Comparison of ENCODE assay signal across 23 cellular contexts in the genomic region with DNA sequence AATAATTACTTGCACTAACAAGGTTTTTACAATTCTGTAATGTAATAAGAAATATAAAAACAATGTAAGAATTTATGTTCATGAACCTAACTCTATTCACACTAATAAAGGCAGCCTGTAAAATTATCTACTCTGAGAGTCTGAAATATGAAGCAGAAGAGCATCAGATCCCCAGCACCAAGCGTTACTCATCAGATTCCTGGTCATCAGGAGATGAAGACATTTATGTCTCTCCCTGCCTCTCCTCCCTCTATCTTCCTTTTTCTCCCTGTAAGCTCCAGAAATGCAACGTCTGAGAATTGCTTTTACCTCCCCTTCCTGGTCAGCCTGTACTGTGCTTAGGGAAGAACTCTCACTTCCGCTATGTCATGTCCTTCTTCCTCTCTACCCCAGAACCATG.
DNase-seq lines count a peak whose midpoint lies in the region; ATAC-seq and TF ChIP-seq lines count a peak whose summit lies in the region.
"Had no signal": no experiment of that assay in that cellular context is flagged by ENCODE, and none has a peak within 500 bp of the region (broad histone marks: within the 10 kb centered on the region; RNA-seq: fewer than 3 reads in every experiment).

No MANE protein-coding gene starts in this region.

- no peaks in the 10 kb centered on the region for H3K27me3 ChIP-seq in smooth muscle cell (ENCODE audit: low read depth)
- H3K27me3 ChIP-seq in CD4-positive, alpha-beta T cell (ENCODE audit: control insufficient read depth, insufficient read depth, low read length) = no peaks in the 10 kb centered on the region
- H3K27me3 ChIP-seq: BE2C, MG63, Peyer's patch had no signal

- H3K27me3 Mint-ChIP-seq in activated CD4-positive, alpha-beta memory T cell treated with anti-CD3 and anti-CD28 coated beads for 36 hours = peaks cover 2% of the 10 kb centered on the region
- H3K27me3 Mint-ChIP-seq in CD4-positive, alpha-beta T cell = peaks cover 19% of the 10 kb centered on the region

- no peaks in the 10 kb centered on the region for H3K9me3 ChIP-seq in smooth muscle cell (replicated peaks; ENCODE audit: low read depth)
- no peaks in the 10 kb centered on the region for H3K9me3 ChIP-seq in CD4-positive, alpha-beta T cell (ENCODE audit: control insufficient read depth, low read length)
- H3K9me3 ChIP-seq: BE2C, Peyer's patch, SK-N-SH had no signal

- WGBS in smooth muscle cell (ENCODE audit: low lambda C conversion rate) = 30% methylated on average over 3 of the region's 3 CpGs

- no peaks in the 10 kb centered on the region for H3K36me3 Mint-ChIP-seq in activated CD4-positive, alpha-beta memory T cell treated with anti-CD3 and anti-CD28 coated beads for 36 hours
- no peaks in the 10 kb centered on the region for H3K36me3 Mint-ChIP-seq in CD4-positive, alpha-beta T cell (ENCODE audit: low read depth)

- H3K4me1 Mint-ChIP-seq in activated CD4-positive, alpha-beta memory T cell treated with anti-CD3 and anti-CD28 coated beads for 36 hours (ENCODE audit: low read depth) = no peaks in the 10 kb centered on the region
- H3K4me1 Mint-ChIP-seq in CD4-positive, alpha-beta T cell (ENCODE audit: low read depth) = no peaks in the 10 kb centered on the region

- no peaks in the 10 kb centered on the region for H4K20me1 ChIP-seq in smooth muscle cell (ENCODE audit: low read depth)

- no peak for ATAC-seq in GM21529 (IDR thresholded peaks at IDR 0.05; ENCODE audit: unreplicated experiment)
- no peak for ATAC-seq in sciatic nerve
- no peak for ATAC-seq in CD4-positive, alpha-beta T cell (ENCODE audit: poor library complexity)
- ATAC-seq: HCT116 had no signal

- H3K4me3 ChIP-seq in fibroblast of mammary gland (ENCODE audit: control insufficient read depth, low read depth, low read length) (no peak overlapping the region), smooth muscle cell (no peak overlapping the region)
- H3K4me3 ChIP-seq: MG63, Peyer's patch had no signal

- no peak overlapping the region for H3K9ac ChIP-seq in smooth muscle cell (ENCODE audit: low read depth)
- H3K9ac ChIP-seq: SK-N-SH had no signal

- no peak overlapping the region for H3K27ac Mint-ChIP-seq in activated CD4-positive, alpha-beta memory T cell treated with anti-CD3 and anti-CD28 coated beads for 36 hours
- H3K27ac Mint-ChIP-seq in CD4-positive, alpha-beta T cell = no peak overlapping the region

- peak overlapping the region; percentile 31 for H3K4me2 ChIP-seq in smooth muscle cell
- H3K4me2 ChIP-seq: SK-N-SH had no signal

- no peak for TF ChIP-seq CTCF in fibroblast of mammary gland (conservative IDR thresholded peaks at IDR 0.05; ENCODE audit: control insufficient read depth, insufficient read depth, low read depth, low read length)
- TF ChIP-seq CTCF in smooth muscle cell (IDR thresholded peaks at IDR 0.05; ENCODE audit: borderline replicate concordance, insufficient read depth, poor library complexity, severe bottlenecking) = no peak
- TF ChIP-seq CTCF in CD4-positive, alpha-beta T cell (IDR thresholded peaks at IDR 0.05) = no peak

- H3K79me2 ChIP-seq in smooth muscle cell (ENCODE audit: low read depth) = no peaks in the 10 kb centered on the region

- CTCF ChIA-PET in activated CD4-positive, alpha-beta memory T cell treated with anti-CD3 and anti-CD28 coated beads for 36 hours (lab: Charles Lee) = no interaction called here
- CTCF ChIA-PET in CD4-positive, alpha-beta T cell (lab: Charles Lee) = no interaction called here

- H2AFZ ChIP-seq in smooth muscle cell (ENCODE audit: low read depth) = no peak overlapping the region

- no peak overlapping the region for H3K4me3 Mint-ChIP-seq in activated CD4-positive, alpha-beta memory T cell treated with anti-CD3 and anti-CD28 coated beads for 36 hours
- no peak overlapping the region for H3K4me3 Mint-ChIP-seq in CD4-positive, alpha-beta T cell

- POLR2A ChIA-PET in activated CD4-positive, alpha-beta memory T cell treated with anti-CD3 and anti-CD28 coated beads for 36 hours (lab: Charles Lee) = no interaction called here
- POLR2A ChIA-PET in CD4-positive, alpha-beta T cell (lab: Charles Lee) = no interaction called here

- H3K27ac ChIP-seq in smooth muscle cell (ENCODE audit: low read depth) = peak overlapping the region; percentile 87
- no peak overlapping the region for H3K27ac ChIP-seq in CD4-positive, alpha-beta T cell (ENCODE audit: low read depth, low read length)
- H3K27ac ChIP-seq: Peyer's patch had no signal

- DNase-seq in AG20443 (ENCODE audit: low spot score) (peak; percentile 50), RPMI7951 (ENCODE audit: low read depth) (peak; percentile 20), fibroblast of mammary gland (ENCODE audit: low read depth) (peak; percentile 55), smooth muscle cell (lab: John Stamatoyannopoulos, UW; ENCODE audit: unreplicated experiment) (no peak), sciatic nerve (ENCODE audit: low spot score) (no peak)
- no peak for DNase-seq in activated CD4-positive, alpha-beta memory T cell treated with anti-CD3 and anti-CD28 coated beads for 36 hours
- DNase-seq in CD4-positive, alpha-beta T cell = no peak
- DNase-seq: BE2C, IMR-90, KG1, MG63, NCI-H1417, NCI-H1694, NCI-H2029 treated with DMSO at 0.1 percent for 48 hours, NCI-H2227 treated with DMSO at 0.1 percent for 48 hours, NCI-H510A, NCI-H69, Peyer's patch, SIG-M5, SK-N-SH, SW 1271 had no signal

- H3K9me3 Mint-ChIP-seq in activated CD4-positive, alpha-beta memory T cell treated with anti-CD3 and anti-CD28 coated beads for 36 hours = no peaks in the 10 kb centered on the region
- H3K9me3 Mint-ChIP-seq in CD4-positive, alpha-beta T cell = no peaks in the 10 kb centered on the region

- intact Hi-C loops in activated CD4-positive, alpha-beta memory T cell treated with anti-CD3 and anti-CD28 coated beads for 36 hours (cut with micrococcal nuclease) = no loop called here
- intact Hi-C loops in sciatic nerve (cut with DNase I) = no loop called here
- intact Hi-C loops in CD4-positive, alpha-beta T cell (cut with DNase I, micrococcal nuclease) = no loop called here

- H3K4me1 ChIP-seq in smooth muscle cell (ENCODE audit: low read depth) = peaks cover 15% of the 10 kb centered on the region
- H3K4me1 ChIP-seq: Peyer's patch had no signal

- no peaks in the 10 kb centered on the region for H3F3A ChIP-seq in smooth muscle cell (ENCODE audit: low read depth)

- H3K36me3 ChIP-seq in smooth muscle cell (ENCODE audit: low read depth) = no peaks in the 10 kb centered on the region
- H3K36me3 ChIP-seq: BE2C, MG63, Peyer's patch had no signal

Comparison
In these comparisons a context has a peak if more than half of its experiments do, and no peak if none do; other contexts are left out.
1. DNase-seq: peak in AG20443 (single experiment), RPMI7951 (single experiment) and fibroblast of mammary gland (single experiment); none in smooth muscle cell (single experiment), activated CD4-positive, alpha-beta memory T cell treated with anti-CD3 and anti-CD28 coated beads for 36 hours (single experiment), sciatic nerve (single experiment) and CD4-positive, alpha-beta T cell (0 of 10).